ENCODE assay signal across 8 cellular contexts in the genomic region with DNA sequence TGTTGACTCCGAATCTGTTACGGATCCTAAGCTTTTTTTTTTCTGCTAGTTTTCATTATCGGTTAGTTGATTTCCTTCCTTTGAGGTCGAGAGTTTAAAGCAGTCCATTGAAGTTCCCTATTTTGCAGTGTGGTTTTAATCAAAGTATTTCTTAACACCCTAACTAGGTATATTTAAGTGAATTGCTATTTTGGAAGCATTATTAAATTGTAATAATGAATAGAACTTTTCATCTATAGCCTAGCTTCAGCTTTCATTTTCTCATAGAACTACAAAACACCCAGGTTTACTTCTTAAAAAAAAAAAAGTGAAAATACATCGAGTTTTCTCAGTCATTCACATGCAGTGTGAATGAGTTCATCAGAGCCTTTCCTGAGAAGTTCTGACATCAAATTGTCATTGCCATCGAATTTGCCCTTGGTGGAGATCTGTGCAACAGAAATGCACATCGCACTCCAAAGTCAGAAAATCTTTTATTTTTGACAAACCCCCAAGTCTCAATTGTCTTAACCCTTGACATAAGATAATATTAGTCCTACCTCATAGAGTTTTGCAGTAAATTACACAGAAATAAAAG. TPM values are rescaled to one million over a fixed set of nuclear protein-coding genes. Genes with fewer than 3 reads are reported as not detected.
DNase-seq lines count a peak whose midpoint lies in the region; ATAC-seq and TF ChIP-seq lines count a peak whose summit lies in the region.

No MANE protein-coding gene starts in this region.

- no peaks in the 10 kb centered on the region for H3K9me3 Mint-ChIP-seq in CD4-positive, CD25-positive, alpha-beta regulatory T cell
- peaks cover 19% of the 10 kb centered on the region for H3K9me3 Mint-ChIP-seq in WTC11

- peaks cover 23 to 42% (median 36%) of the 10 kb centered on the region in 4 donors for H3K4me1 Mint-ChIP-seq in CD4-positive, CD25-positive, alpha-beta regulatory T cell
- peaks cover 44% of the 10 kb centered on the region for H3K4me1 Mint-ChIP-seq in WTC11

- no peaks in the 10 kb centered on the region for H3K36me3 Mint-ChIP-seq in CD4-positive, CD25-positive, alpha-beta regulatory T cell
- H3K36me3 Mint-ChIP-seq in WTC11, result peaks cover 26% of the 10 kb centered on the region

- CTCF ChIA-PET in WTC11 (lab: Charles Lee), result interaction anchor here (0.6 to 1.7 kb wide), 6 partner anchors 13 to 979 kb away, joined by 3 to 5 read pairs (median 4); a partner anchor contains a TSS

- no peak for ATAC-seq in CD4-positive, CD25-positive, alpha-beta regulatory T cell (ENCODE audit: low read depth in 2 of 2)
- ATAC-seq in HG02943 (IDR thresholded peaks at IDR 0.05; ENCODE audit: low read depth, unreplicated experiment), result peak; percentile 0
- no peak for ATAC-seq in WTC11
- no peak for ATAC-seq in HG03097 (IDR thresholded peaks at IDR 0.05; ENCODE audit: low FRiP score, unreplicated experiment)

- DNase-seq in CD4-positive, CD25-positive, alpha-beta regulatory T cell, result no peak
- DNase-seq in WTC11 (ENCODE audit: low spot score), result no peak
- DNase-seq in suprapubic skin (ENCODE audit: low spot score in 2 of 2), result no peak
- DNase-seq in NCI-H345 (lab: John Stamatoyannopoulos, UW), result no peak
- no peak for DNase-seq in activated CD8-positive, alpha-beta memory T cell treated with anti-CD3 and anti-CD28 coated beads for 24 hours

- H3K27me3 Mint-ChIP-seq in CD4-positive, CD25-positive, alpha-beta regulatory T cell, result peaks cover 8% of the 10 kb centered on the region
- peaks cover 41% of the 10 kb centered on the region for H3K27me3 Mint-ChIP-seq in WTC11 (ENCODE audit: low read depth)

- peak overlapping the region; percentile 92 to 97 (median 96) for H3K4me3 Mint-ChIP-seq in CD4-positive, CD25-positive, alpha-beta regulatory T cell
- peak overlapping the region; percentile 79 for H3K4me3 Mint-ChIP-seq in WTC11

- WGBS in suprapubic skin, result 10% methylated on average over 7 of the region's 7 CpGs

- POLR2A ChIA-PET in WTC11 (lab: Charles Lee), result interaction anchor here (1.0 kb wide), 1 partner anchor 19 kb away, joined by 3 read pairs; no protein-coding TSS in a partner anchor

- no peak for TF ChIP-seq CTCF in WTC11 (IDR thresholded peaks at IDR 0.05)
- TF ChIP-seq CTCF in suprapubic skin (IDR thresholded peaks at IDR 0.05), result no peak

- no peaks in the 10 kb centered on the region for H3K36me3 ChIP-seq in CD4-positive, CD25-positive, alpha-beta regulatory T cell (ENCODE audit: control insufficient read depth, insufficient read depth, low read length)
- H3K36me3 ChIP-seq in suprapubic skin, result no peaks in the 10 kb centered on the region

- peak overlapping the region; percentile 94 for H3K27ac ChIP-seq in CD4-positive, CD25-positive, alpha-beta regulatory T cell (ENCODE audit: insufficient read depth, low read length, poor library complexity, severe bottlenecking)
- peak overlapping the region; percentile 86 for H3K27ac ChIP-seq in suprapubic skin

- peak overlapping the region; percentile 81 to 97 (median 95) for H3K27ac Mint-ChIP-seq in CD4-positive, CD25-positive, alpha-beta regulatory T cell
- H3K27ac Mint-ChIP-seq in WTC11, result peak overlapping the region; percentile 80

- H3K4me1 ChIP-seq in CD4-positive, CD25-positive, alpha-beta regulatory T cell (ENCODE audit: control insufficient read depth, insufficient read depth, low read length, poor library complexity, severe bottlenecking), result peaks cover 38% of the 10 kb centered on the region
- peaks cover 37% of the 10 kb centered on the region for H3K4me1 ChIP-seq in suprapubic skin

- H3K4me3 ChIP-seq in CD4-positive, CD25-positive, alpha-beta regulatory T cell (ENCODE audit: low read depth, low read length), result peak overlapping the region; percentile 85
- H3K4me3 ChIP-seq in iPS-11a (ENCODE audit: low read depth, low read length), result peak overlapping the region; percentile 60
- H3K4me3 ChIP-seq in suprapubic skin, result peak overlapping the region; percentile 86

- no peaks in the 10 kb centered on the region for H3K27me3 ChIP-seq in CD4-positive, CD25-positive, alpha-beta regulatory T cell (ENCODE audit: control insufficient read depth, insufficient read depth, low read length)
- no peaks in the 10 kb centered on the region for H3K27me3 ChIP-seq in suprapubic skin

- H3K9me3 ChIP-seq in CD4-positive, CD25-positive, alpha-beta regulatory T cell (ENCODE audit: control insufficient read depth in 2 of 2, low read length in 2 of 2), result no peaks in the 10 kb centered on the region
- no peaks in the 10 kb centered on the region for H3K9me3 ChIP-seq in suprapubic skin

- TF ChIP-seq POLR2A in suprapubic skin (IDR thresholded peaks at IDR 0.05), result no peak

- no peak for TF ChIP-seq EP300 in suprapubic skin (IDR thresholded peaks at IDR 0.05)

TF ChIP-seq in WTC11, 78 proteins besides CTCF, POLR2A, EP300 and RAD21:
- TF ChIP-seq, protein P1, sequence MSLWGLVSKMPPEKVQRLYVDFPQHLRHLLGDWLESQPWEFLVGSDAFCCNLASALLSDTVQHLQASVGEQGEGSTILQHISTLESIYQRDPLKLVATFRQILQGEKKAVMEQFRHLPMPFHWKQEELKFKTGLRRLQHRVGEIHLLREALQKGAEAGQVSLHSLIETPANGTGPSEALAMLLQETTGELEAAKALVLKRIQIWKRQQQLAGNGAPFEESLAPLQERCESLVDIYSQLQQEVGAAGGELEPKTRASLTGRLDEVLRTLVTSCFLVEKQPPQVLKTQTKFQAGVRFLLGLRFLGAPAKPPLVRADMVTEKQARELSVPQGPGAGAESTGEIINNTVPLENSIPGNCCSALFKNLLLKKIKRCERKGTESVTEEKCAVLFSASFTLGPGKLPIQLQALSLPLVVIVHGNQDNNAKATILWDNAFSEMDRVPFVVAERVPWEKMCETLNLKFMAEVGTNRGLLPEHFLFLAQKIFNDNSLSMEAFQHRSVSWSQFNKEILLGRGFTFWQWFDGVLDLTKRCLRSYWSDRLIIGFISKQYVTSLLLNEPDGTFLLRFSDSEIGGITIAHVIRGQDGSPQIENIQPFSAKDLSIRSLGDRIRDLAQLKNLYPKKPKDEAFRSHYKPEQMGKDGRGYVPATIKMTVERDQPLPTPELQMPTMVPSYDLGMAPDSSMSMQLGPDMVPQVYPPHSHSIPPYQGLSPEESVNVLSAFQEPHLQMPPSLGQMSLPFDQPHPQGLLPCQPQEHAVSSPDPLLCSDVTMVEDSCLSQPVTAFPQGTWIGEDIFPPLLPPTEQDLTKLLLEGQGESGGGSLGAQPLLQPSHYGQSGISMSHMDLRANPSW (CRISPR knock-in tag; conservative IDR thresholded peaks at IDR 0.05; ENCODE audit: low read depth), result no peak
- no peak for TF ChIP-seq ZNF121 (CRISPR knock-in tag; IDR thresholded peaks at IDR 0.05)

RNA-seq across cellular contexts. Expression of a gene that starts 1.1 kb away (rescaled TPM):
- 140 TPM for total RNA-seq in CD4-positive, CD25-positive, alpha-beta regulatory T cell
- polyA plus RNA-seq in CD4-positive, CD25-positive, alpha-beta regulatory T cell, result 100 to 1,000 TPM; 123 to 175 (median 145) TPM
- 63.8 to 86.0 TPM (median 66.0 TPM) in 3 replicates for total RNA-seq in WTC11 (2021)
- 10 to 100 TPM; 18.5 to 57.2 (median 29.8) TPM for total RNA-seq in suprapubic skin
